1 cellular context compared by ENCODE assay signal in the genomic region with DNA sequence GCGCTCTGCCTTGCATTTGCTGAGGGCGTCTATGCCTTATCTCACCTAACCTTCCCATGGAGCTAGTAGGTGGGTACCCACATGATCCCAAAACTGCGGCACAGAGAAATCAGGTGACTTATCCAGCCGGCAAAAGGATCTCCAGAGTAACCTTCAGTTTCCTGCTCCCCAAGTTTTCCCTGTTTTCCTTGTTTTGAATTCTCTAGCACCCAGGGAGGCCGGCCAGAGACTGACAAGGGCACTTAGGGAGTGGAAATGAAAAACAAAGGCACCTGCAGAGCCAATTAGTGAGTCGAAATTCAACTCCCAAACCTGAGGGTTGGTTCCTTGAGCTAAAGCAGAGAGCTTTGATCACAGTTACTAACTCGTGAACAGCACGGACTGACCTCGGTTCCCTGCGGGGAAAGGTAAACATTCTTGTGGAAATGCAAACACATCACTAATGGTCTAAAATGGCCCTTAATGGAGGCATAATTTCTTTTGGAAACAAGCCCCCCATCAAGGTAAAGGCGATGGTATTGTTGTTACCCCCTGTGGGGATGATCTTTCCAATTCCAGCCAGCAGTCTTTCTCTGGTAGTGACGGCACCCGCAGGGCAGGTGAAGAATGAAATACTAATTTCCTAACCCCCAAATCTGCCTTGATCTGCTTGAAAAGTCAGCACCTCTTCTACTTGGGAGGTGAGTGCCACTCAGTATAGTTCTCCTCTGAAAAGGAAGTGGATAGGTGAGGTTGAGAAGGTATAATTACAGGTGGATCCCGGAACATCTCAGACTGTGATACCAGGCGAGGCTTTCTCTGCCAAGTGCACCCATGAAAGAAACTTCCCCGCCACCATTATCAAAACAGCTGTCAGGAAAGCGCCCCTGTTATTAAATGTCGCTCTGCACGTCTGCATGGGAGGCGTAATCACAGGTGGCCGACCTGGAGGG.
TF ChIP-seq lines count a peak whose summit lies in the region.

No MANE protein-coding gene starts in this region.

TF ChIP-seq in A549, 52 proteins besides CTCF, POLR2A, EP300 and RAD21:
- TF ChIP-seq CBX2 (IDR thresholded peaks at IDR 0.05; ENCODE audit: borderline replicate concordance, low read depth) (no peak), ZC3H11A (IDR thresholded peaks at IDR 0.05) (no peak), NPAS2 (CRISPR knock-in tag; IDR thresholded peaks at IDR 0.05; ENCODE audit: borderline replicate concordance) (no peak), MYC (IDR thresholded peaks at IDR 0.05; ENCODE audit: borderline replicate concordance, low read length) (no peak), RARB (CRISPR knock-in tag; IDR thresholded peaks at IDR 0.05) (no peak), RFX5 (IDR thresholded peaks at IDR 0.05) (no peak), ZFP36 (IDR thresholded peaks at IDR 0.05; ENCODE audit: borderline replicate concordance, partially characterized antibody) (no peak)
- TF ChIP-seq, protein P1, sequence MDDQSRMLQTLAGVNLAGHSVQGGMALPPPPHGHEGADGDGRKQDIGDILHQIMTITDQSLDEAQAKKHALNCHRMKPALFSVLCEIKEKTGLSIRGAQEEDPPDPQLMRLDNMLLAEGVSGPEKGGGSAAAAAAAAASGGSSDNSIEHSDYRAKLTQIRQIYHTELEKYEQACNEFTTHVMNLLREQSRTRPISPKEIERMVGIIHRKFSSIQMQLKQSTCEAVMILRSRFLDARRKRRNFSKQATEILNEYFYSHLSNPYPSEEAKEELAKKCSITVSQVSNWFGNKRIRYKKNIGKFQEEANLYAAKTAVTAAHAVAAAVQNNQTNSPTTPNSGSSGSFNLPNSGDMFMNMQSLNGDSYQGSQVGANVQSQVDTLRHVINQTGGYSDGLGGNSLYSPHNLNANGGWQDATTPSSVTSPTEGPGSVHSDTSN (IDR thresholded peaks at IDR 0.05), result no peak
TF ChIP-seq in A549: peak in this region for 0.
